15 cellular contexts compared by ENCODE assay signal in genomic region chr15:60696523-60696859, GRCh38.
"Had no signal": no experiment of that assay in that cellular context is flagged by ENCODE, and none has a peak within 500 bp of the region (broad histone marks: within the 10 kb centered on the region; RNA-seq: fewer than 3 reads in every experiment).

No MANE protein-coding gene starts in this region.

- H3K4me1 Mint-ChIP-seq: stimulated activated naive B cell treated with anti-CD40 and anti-IgM and Interleukin-4, amounts not matched to agents 10 μg/mL and 1 μg/mL and 100 μg/mL, for 72 hours had no signal

- H3K36me3 Mint-ChIP-seq: mesothelial cell of epicardium; stimulated activated naive B cell treated with anti-CD40 and anti-IgM and Interleukin-4, amounts not matched to agents 10 μg/mL and 1 μg/mL and 100 μg/mL, for 72 hours had no signal

- H3K27ac ChIP-seq: cardiac muscle cell, dorsolateral prefrontal cortex, gastrocnemius medialis, heart right ventricle, pancreas, SJCRH30, transverse colon, vagina had no signal

- H3K9me3 ChIP-seq: gastrocnemius medialis, heart right ventricle, pancreas, SJCRH30, transverse colon, vagina had no signal

- H3K27ac Mint-ChIP-seq: mesothelial cell of epicardium; stimulated activated naive B cell treated with anti-CD40 and anti-IgM and Interleukin-4, amounts not matched to agents 10 μg/mL and 1 μg/mL and 100 μg/mL, for 72 hours had no signal

- DNase-seq: activated CD4-positive, alpha-beta T cell treated with anti-CD3 and anti-CD28 coated beads, Interleukin-2, amount 50 U/mL, for 4 hours; activated CD8-positive, alpha-beta memory T cell treated with anti-CD3 and anti-CD28 coated beads, Interleukin-2, amount 50 U/mL, for 48 hours; activated effector memory CD4-positive, alpha-beta T cell treated with anti-CD3 and anti-CD28 coated beads, Interleukin-2, amount 50 U/mL, for 16 hours; dorsolateral prefrontal cortex; erythroblast; gastrocnemius medialis; heart right ventricle; pancreas; SJCRH30; stimulated activated CD4-positive, alpha-beta T cell treated with anti-CD3 and anti-CD28 coated beads, Interleukin-2, amount 100 ng/mL, for 48 hours; stimulated activated naive B cell treated with anti-CD40 and anti-IgM and Interleukin-4, amounts not matched to agents 10 μg/mL and 1 μg/mL and 100 μg/mL, for 72 hours; transverse colon had no signal

- H3K4me3 Mint-ChIP-seq: mesothelial cell of epicardium; stimulated activated naive B cell treated with anti-CD40 and anti-IgM and Interleukin-4, amounts not matched to agents 10 μg/mL and 1 μg/mL and 100 μg/mL, for 72 hours had no signal

- H3K27me3 ChIP-seq: cardiac muscle cell, dorsolateral prefrontal cortex, gastrocnemius medialis, heart right ventricle, SJCRH30, transverse colon, vagina had no signal

- H3K9me3 Mint-ChIP-seq: mesothelial cell of epicardium; stimulated activated naive B cell treated with anti-CD40 and anti-IgM and Interleukin-4, amounts not matched to agents 10 μg/mL and 1 μg/mL and 100 μg/mL, for 72 hours had no signal

- ATAC-seq: gastrocnemius medialis, heart right ventricle, pancreas had no signal
